ENCODE assay signal across 25 cellular contexts in genomic region chr7:87004956-87005355, GRCh38.
"Had no signal": no experiment of that assay in that cellular context is flagged by ENCODE, and none has a peak within 500 bp of the region (broad histone marks: within the 10 kb centered on the region; RNA-seq: fewer than 3 reads in every experiment).

No MANE protein-coding gene starts in this region.

- H3K9me3 Mint-ChIP-seq: activated naive CD4-positive, alpha-beta T cell treated with anti-CD3 and anti-CD28 coated beads for 36 hours; activated naive CD8-positive, alpha-beta T cell treated with anti-CD3 and anti-CD28 coated beads for 36 hours; natural killer cell had no signal

- H3K36me3 ChIP-seq: adrenal gland, ascending aorta, brain microvascular endothelial cell, esophagus muscularis mucosa, heart right ventricle, lower lobe of right lung, right atrium auricular region, stomach, suprapubic skin, tibial nerve had no signal

- H3K27ac Mint-ChIP-seq: activated naive CD4-positive, alpha-beta T cell treated with anti-CD3 and anti-CD28 coated beads for 36 hours; activated naive CD8-positive, alpha-beta T cell treated with anti-CD3 and anti-CD28 coated beads for 36 hours; stimulated activated naive B cell treated with anti-CD40 and anti-IgM and Interleukin-4, amounts not matched to agents 10 μg/mL and 1 μg/mL and 100 μg/mL, for 72 hours had no signal

- H3K4me3 ChIP-seq: adrenal gland, ascending aorta, esophagus muscularis mucosa, lower lobe of right lung, suprapubic skin had no signal

- H3K27me3 ChIP-seq: adrenal gland, ascending aorta, brain microvascular endothelial cell, esophagus muscularis mucosa, foreskin keratinocyte, heart right ventricle, right atrium auricular region, stomach, suprapubic skin, tibial nerve had no signal

- DNase-seq: activated CD4-positive, alpha-beta T cell treated with anti-CD3 and anti-CD28 coated beads for 48 hours; activated CD4-positive, alpha-beta T cell treated with anti-CD3 and anti-CD28 coated beads, Interleukin-2, amount 50 U/mL, for 48 hours; activated CD8-positive, alpha-beta memory T cell treated with anti-CD3 and anti-CD28 coated beads for 24 hours; activated effector memory CD4-positive, alpha-beta T cell treated with anti-CD3 and anti-CD28 coated beads, Interleukin-2, amount 50 U/mL, for 16 hours; activated naive CD4-positive, alpha-beta T cell treated with anti-CD3 and anti-CD28 coated beads for 36 hours; activated naive CD8-positive, alpha-beta T cell treated with anti-CD3 and anti-CD28 coated beads for 36 hours; brain microvascular endothelial cell; central memory CD4-positive, alpha-beta T cell; foreskin keratinocyte; heart right ventricle; lower lobe of right lung; stimulated activated CD4-positive, alpha-beta T cell treated with anti-CD3 and anti-CD28 coated beads, Interleukin-15, amount 100 ng/mL, for 24 hours; stimulated activated CD4-positive, alpha-beta T cell treated with anti-CD3 and anti-CD28 coated beads, Interleukin-2, amount 100 ng/mL, for 24 hours; stimulated activated naive B cell treated with anti-CD40 and anti-IgM and Interleukin-4, amounts not matched to agents 10 μg/mL and 1 μg/mL and 100 μg/mL, for 72 hours; stomach; T-helper 9 cell had no signal

- H3K4me1 ChIP-seq: foreskin keratinocyte had no signal

- ATAC-seq: foreskin keratinocyte; left lobe of liver; stimulated activated naive B cell treated with anti-CD40 and anti-IgM and Interleukin-4, amounts not matched to agents 10 μg/mL and 1 μg/mL and 100 μg/mL, for 72 hours had no signal

- H3K4me3 Mint-ChIP-seq: activated naive CD4-positive, alpha-beta T cell treated with anti-CD3 and anti-CD28 coated beads for 36 hours; activated naive CD8-positive, alpha-beta T cell treated with anti-CD3 and anti-CD28 coated beads for 36 hours; natural killer cell had no signal

- H3K27ac ChIP-seq: ascending aorta, brain microvascular endothelial cell, esophagus muscularis mucosa, foreskin keratinocyte, stomach, suprapubic skin, tibial nerve, VCaP had no signal

- H3K9me3 ChIP-seq: adrenal gland, ascending aorta, esophagus muscularis mucosa, heart right ventricle, lower lobe of right lung, right atrium auricular region, stomach, suprapubic skin, tibial nerve had no signal

- H3K36me3 Mint-ChIP-seq: activated naive CD8-positive, alpha-beta T cell treated with anti-CD3 and anti-CD28 coated beads for 36 hours; natural killer cell; stimulated activated naive B cell treated with anti-CD40 and anti-IgM and Interleukin-4, amounts not matched to agents 10 μg/mL and 1 μg/mL and 100 μg/mL, for 72 hours had no signal
